Comparison of ENCODE assay signal across 8 cellular contexts in the genomic region with DNA sequence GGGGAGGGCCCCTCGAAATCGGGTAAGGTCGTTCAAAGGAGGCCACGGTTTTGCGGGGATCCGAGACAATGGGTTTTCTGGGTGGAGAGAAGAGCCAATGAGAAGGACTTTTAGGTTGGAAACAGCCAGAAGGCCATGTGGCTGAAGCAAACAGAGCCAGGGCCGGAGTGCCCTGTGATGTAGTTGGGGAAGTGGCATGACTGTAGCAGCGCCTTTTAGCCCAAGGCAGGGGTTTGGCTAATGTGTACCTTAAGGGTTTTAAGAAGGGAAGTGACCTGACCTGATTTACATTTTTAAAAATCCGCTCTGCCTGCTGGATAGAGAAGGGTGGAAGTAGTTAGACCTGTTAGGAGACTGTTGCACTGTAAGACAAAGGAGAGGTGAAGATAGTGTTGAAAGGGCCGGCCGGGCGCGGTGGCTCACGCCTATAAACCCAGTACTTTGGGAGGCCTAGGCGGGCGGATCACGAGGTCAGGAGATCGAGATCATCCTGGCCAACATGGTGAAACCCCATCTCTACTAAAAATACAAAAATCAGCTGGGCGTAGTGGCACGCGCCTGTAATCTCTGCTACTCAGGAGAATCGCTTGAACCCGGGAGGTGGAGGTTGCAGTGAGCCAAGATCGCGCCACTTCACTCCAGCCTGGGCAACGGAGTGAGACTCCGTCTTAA. TPM values are rescaled to one million over a fixed set of nuclear protein-coding genes. Genes with fewer than 3 reads are reported as not detected.
DNase-seq lines count a peak whose midpoint lies in the region; ATAC-seq and TF ChIP-seq lines count a peak whose summit lies in the region.

No MANE protein-coding gene starts in this region.

- DNase-seq in C1 segment of cervical spinal cord (lab: John Stamatoyannopoulos, UW) (peak in 12 of 14 donors; percentile 25 to 67 (median 48)), NCI-H146 treated with DMSO at 0.1 percent for 48 hours (lab: John Stamatoyannopoulos, UW; ENCODE audit: unreplicated experiment) (peak; percentile 49), mucosa of gallbladder (ENCODE audit: low spot score) (peak; percentile 45), tibial nerve (ENCODE audit: low spot score in 2 of 2) (peak; percentile 34 to 44), NCI-H1930 (lab: John Stamatoyannopoulos, UW) (no peak)
- peak; percentile 19 to 32 for DNase-seq in activated CD4-positive, alpha-beta T cell treated with anti-CD3 and anti-CD28 coated beads, Interleukin-2, amount 50 U/mL, for 48 hours

- no peaks in the 10 kb centered on the region for H3K9me3 ChIP-seq in esophagus (ENCODE audit: control insufficient read depth in 2 of 2, insufficient read depth in 1 of 2, low read depth in 1 of 2, low read length in 1 of 2)
- H3K9me3 ChIP-seq in tibial nerve, result no peaks in the 10 kb centered on the region

- H3K27ac ChIP-seq in esophagus (ENCODE audit: low read depth in 2 of 2, low read length in 1 of 2), result peak overlapping the region; percentile 97 to 98
- peak overlapping the region; percentile 91 to 100 (median 95) for H3K27ac ChIP-seq in tibial nerve

- 25 to 29% methylated on average over 27 of the region's 27 CpGs for WGBS in esophagus, 2 donors
- 28 to 41% methylated on average over 27 of the region's 27 CpGs for whole genome bisulfite sequencing in tibial nerve, 2 donors

- TF ChIP-seq CTCF in tibial nerve (IDR thresholded peaks at IDR 0.05), result no peak

- H3K4me3 ChIP-seq in esophagus (ENCODE audit: low read depth in 1 of 2, low read length in 2 of 2) (peak overlapping the region; percentile 55 to 88), tibial nerve (peak overlapping the region; percentile 55 to 88 (median 74))

- ATAC-seq in GM19025 (IDR thresholded peaks at IDR 0.05; ENCODE audit: low read depth, unreplicated experiment), result peak; percentile 24

- H3K4me1 ChIP-seq in esophagus (ENCODE audit: control insufficient read depth in 2 of 2, insufficient read depth in 2 of 2, low read length in 1 of 2) (peaks cover 0 to 7% of the 10 kb centered on the region in 2 donors), tibial nerve (peaks cover 3 to 80% (median 62%) of the 10 kb centered on the region in 4 donors)

- TF ChIP-seq POLR2A in tibial nerve (IDR thresholded peaks at IDR 0.05), result peak in 1 of 2 donors; percentile 1

- no peak for TF ChIP-seq EP300 in tibial nerve (IDR thresholded peaks at IDR 0.05)

- H3K36me3 ChIP-seq in esophagus (ENCODE audit: control insufficient read depth in 2 of 2, insufficient read depth in 2 of 2, low read length in 1 of 2), result no peaks in the 10 kb centered on the region
- H3K36me3 ChIP-seq in tibial nerve, result no peaks in the 10 kb centered on the region

- H3K27me3 ChIP-seq in esophagus (ENCODE audit: control insufficient read depth in 1 of 2, insufficient read depth in 2 of 2, low read length in 2 of 2) (no peaks in the 10 kb centered on the region), tibial nerve (no peaks in the 10 kb centered on the region)

RNA-seq across cellular contexts. Expression of gene LYRM1, which starts 1.0 kb away (rescaled TPM):
- polyA plus RNA-seq in esophagus, result 10 to 100 TPM; 15.8 to 15.9 TPM
- total RNA-seq in mucosa of gallbladder, result 28.6 TPM
- 10 to 100 TPM; 30.6 to 67.3 (median 39.4) TPM for total RNA-seq in tibial nerve

RNA-seq across cellular contexts. Expression of gene DCUN1D3, which starts 1.4 kb away (rescaled TPM):
- polyA plus RNA-seq in esophagus, result 1 to 10 TPM; 3.2 to 6.5 TPM
- total RNA-seq in mucosa of gallbladder (22.2 TPM), tibial nerve (10 to 100 TPM; 28.8 to 37.5 (median 29.3) TPM)

Comparison
In these comparisons a context has a peak if more than half of its experiments do, and no peak if none do; other contexts are left out.
1. DNase-seq: peak in C1 segment of cervical spinal cord (12 of 14), NCI-H146 treated with DMSO at 0.1 percent for 48 hours (single experiment), activated CD4-positive, alpha-beta T cell treated with anti-CD3 and anti-CD28 coated beads, Interleukin-2, amount 50 U/mL, for 48 hours (2 of 2), mucosa of gallbladder (single experiment) and tibial nerve (2 of 2); none in NCI-H1930 (0 of 2).